In the genomic region with DNA sequence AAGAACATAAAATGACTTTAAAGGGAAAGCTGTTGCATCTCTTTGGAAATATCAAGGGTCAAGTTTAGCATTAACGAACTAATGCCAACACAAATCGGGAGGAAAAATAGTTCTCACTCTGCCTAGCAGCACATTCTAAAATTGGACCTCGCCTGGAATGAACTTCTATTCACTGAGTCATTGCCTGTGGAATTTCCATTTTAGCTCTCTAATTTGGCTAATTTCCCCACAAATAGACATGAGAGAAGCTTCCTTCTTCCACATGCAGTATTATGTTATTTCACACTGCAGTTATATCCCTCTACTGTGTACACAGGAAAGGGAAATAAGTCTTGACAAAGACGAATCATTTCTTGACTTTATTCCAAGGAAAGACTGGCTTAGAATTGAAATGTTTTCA, we compare ENCODE assay signal across 12 cellular contexts. TPM values are rescaled to one million over a fixed set of nuclear protein-coding genes. Genes with fewer than 3 reads are reported as not detected.
DNase-seq lines count a peak whose midpoint lies in the region; ATAC-seq and TF ChIP-seq lines count a peak whose summit lies in the region.
"Had no signal": no experiment of that assay in that cellular context is flagged by ENCODE, and none has a peak within 500 bp of the region (broad histone marks: within the 10 kb centered on the region; RNA-seq: fewer than 3 reads in every experiment).

No MANE protein-coding gene starts in this region.

- no peak overlapping the region for H3K4me3 Mint-ChIP-seq in activated CD4-positive, alpha-beta memory T cell treated with anti-CD3 and anti-CD28 coated beads for 36 hours
- H3K4me3 Mint-ChIP-seq: activated naive CD4-positive, alpha-beta T cell treated with anti-CD3 and anti-CD28 coated beads, Interleukin-2, amount 50 U/mL, for 24 hours had no signal

- DNase-seq in SK-N-SH (no peak), epithelial cell of esophagus (ENCODE audit: low read depth) (peak; percentile 6), left kidney (ENCODE audit: low read depth, low spot score) (peak; percentile 1), thyroid gland (no peak)
- no peak for DNase-seq in stimulated activated naive CD8-positive, alpha-beta T cell treated with anti-CD3 and anti-CD28 coated beads, Interleukin-15, Interleukin-2, amounts not matched to agents 100 U/mL and 50 U/mL, for 24 hours
- DNase-seq in activated CD4-positive, alpha-beta memory T cell treated with anti-CD3 and anti-CD28 coated beads for 36 hours, result no peak
- DNase-seq: NCI-H510A, retina had no signal

- peak overlapping the region in 1 of 2 experiments; percentile 22; a peak in 1 of 4 replicates for H3K27ac ChIP-seq in SK-N-SH (ENCODE audit: low read depth in 2 of 2, low read length in 1 of 2)
- peak overlapping the region in 2 of 3 donors; percentile 10 to 51 for H3K27ac ChIP-seq in thyroid gland
- H3K27ac ChIP-seq: 22Rv1 had no signal

- H3K27ac Mint-ChIP-seq in activated CD4-positive, alpha-beta memory T cell treated with anti-CD3 and anti-CD28 coated beads for 36 hours, result no peak overlapping the region
- H3K27ac Mint-ChIP-seq: activated naive CD4-positive, alpha-beta T cell treated with anti-CD3 and anti-CD28 coated beads, Interleukin-2, amount 50 U/mL, for 24 hours had no signal

- ATAC-seq in SK-N-SH treated with all-trans-retinoic acid at 6 μM for 48 hours, result peak; percentile 40
- ATAC-seq in stimulated activated naive CD8-positive, alpha-beta T cell treated with anti-CD3 and anti-CD28 coated beads, Interleukin-15, Interleukin-2, amounts not matched to agents 100 U/mL and 50 U/mL, for 24 hours, result no peak
- no peak for ATAC-seq in HG03460 (IDR thresholded peaks at IDR 0.05; ENCODE audit: unreplicated experiment)

- no peaks in the 10 kb centered on the region for H3K36me3 ChIP-seq in SK-N-SH (replicated peaks in 1 of 2; ENCODE audit: control insufficient read depth in 1 of 2, insufficient read depth in 2 of 2, low read length in 1 of 2)
- no peaks in the 10 kb centered on the region for H3K36me3 ChIP-seq in thyroid gland

- H3K79me2 ChIP-seq in SK-N-SH (ENCODE audit: insufficient read depth), result peaks cover 12% of the 10 kb centered on the region

- TF ChIP-seq POLR2A in thyroid gland (IDR thresholded peaks at IDR 0.05), result no peak

- no peaks in the 10 kb centered on the region for H3K9me2 ChIP-seq in SK-N-SH

- peaks cover 14% of the 10 kb centered on the region for H3K4me1 Mint-ChIP-seq in activated CD4-positive, alpha-beta memory T cell treated with anti-CD3 and anti-CD28 coated beads for 36 hours (ENCODE audit: low read depth)

- H3K9me3 ChIP-seq in SK-N-SH, result no peaks in the 10 kb centered on the region
- H3K9me3 ChIP-seq in thyroid gland, result no peaks in the 10 kb centered on the region

- H3K4me3 ChIP-seq in SK-N-SH (ENCODE audit: low read depth in 2 of 2, low read length in 1 of 2) (no peak overlapping the region), epithelial cell of esophagus (ENCODE audit: low read length) (no peak overlapping the region), thyroid gland (replicated peaks in 1 of 3) (no peak overlapping the region)

- peaks cover 15% of the 10 kb centered on the region for H3K9me3 Mint-ChIP-seq in activated CD4-positive, alpha-beta memory T cell treated with anti-CD3 and anti-CD28 coated beads for 36 hours

- POLR2A ChIA-PET in SK-N-SH (lab: Yijun Ruan, JAX), result no interaction called here
- POLR2A ChIA-PET in activated CD4-positive, alpha-beta memory T cell treated with anti-CD3 and anti-CD28 coated beads for 36 hours (lab: Charles Lee), result no interaction called here

- H4K20me1 ChIP-seq in SK-N-SH (ENCODE audit: insufficient read depth), result no peaks in the 10 kb centered on the region

- TF ChIP-seq RAD21 in SK-N-SH (IDR thresholded peaks at IDR 0.05; ENCODE audit: low read length), result no peak

- H3K4me2 ChIP-seq in SK-N-SH, result no peak overlapping the region

- intact Hi-C loops in thyroid gland (cut with DNase I), result no loop called here
- intact Hi-C loops in activated CD4-positive, alpha-beta memory T cell treated with anti-CD3 and anti-CD28 coated beads for 36 hours (cut with micrococcal nuclease), result loop anchor here (10.0 kb wide), 1 partner anchor 776 kb away; a partner anchor contains a TSS

- CTCF ChIA-PET in SK-N-SH (lab: Yijun Ruan, JAX), result no interaction called here
- CTCF ChIA-PET in activated CD4-positive, alpha-beta memory T cell treated with anti-CD3 and anti-CD28 coated beads for 36 hours (lab: Charles Lee), result no interaction called here

- TF ChIP-seq EP300 in SK-N-SH (IDR thresholded peaks at IDR 0.05; ENCODE audit: borderline replicate concordance in 1 of 2, low read depth in 1 of 2, low read length in 1 of 2), result no peak

- TF ChIP-seq CTCF in SK-N-SH (IDR thresholded peaks at IDR 0.05) (no peak), epithelial cell of esophagus (IDR thresholded peaks at IDR 0.05; ENCODE audit: insufficient read depth, low read depth, low read length, missing control alignments) (no peak), thyroid gland (IDR thresholded peaks at IDR 0.05) (no peak)

- no peaks in the 10 kb centered on the region for H3K27me3 Mint-ChIP-seq in activated CD4-positive, alpha-beta memory T cell treated with anti-CD3 and anti-CD28 coated beads for 36 hours
- H3K27me3 Mint-ChIP-seq: activated naive CD4-positive, alpha-beta T cell treated with anti-CD3 and anti-CD28 coated beads, Interleukin-2, amount 50 U/mL, for 24 hours had no signal

- H3K9ac ChIP-seq in SK-N-SH, result no peak overlapping the region

- no peaks in the 10 kb centered on the region; a peak in 2 of 4 replicates for H3K4me1 ChIP-seq in SK-N-SH (ENCODE audit: control insufficient read depth in 1 of 2, insufficient read depth in 2 of 2, low read depth in 1 of 2, low read length in 1 of 2)
- H3K4me1 ChIP-seq in thyroid gland, result peaks cover 0 to 3% of the 10 kb centered on the region in 2 donors

- H3F3A ChIP-seq in SK-N-SH (replicated peaks; ENCODE audit: insufficient read depth), result peaks cover 7% of the 10 kb centered on the region

- H3K27me3 ChIP-seq in SK-N-SH (ENCODE audit: insufficient read depth), result no peaks in the 10 kb centered on the region
- no peaks in the 10 kb centered on the region for H3K27me3 ChIP-seq in thyroid gland

- H3K36me3 Mint-ChIP-seq in activated CD4-positive, alpha-beta memory T cell treated with anti-CD3 and anti-CD28 coated beads for 36 hours, result peaks cover 9% of the 10 kb centered on the region

- no peak overlapping the region for H2AFZ ChIP-seq in SK-N-SH (ENCODE audit: low read depth)

- WGBS in SK-N-SH (ENCODE audit: low lambda C conversion rate), result 32% methylated on average over 4 of the region's 4 CpGs
- 56 to 67% methylated on average over 4 of the region's 4 CpGs for WGBS in thyroid gland, 2 donors

TF ChIP-seq in SK-N-SH treated with all-trans-retinoic acid at 6 μM for 48 hours, 23 proteins besides CTCF, POLR2A, EP300 and RAD21 (continues in another document):
- TF ChIP-seq ARNTL (CRISPR knock-in tag; IDR thresholded peaks at IDR 0.05; ENCODE audit: borderline replicate concordance, low read depth) (no peak), PPARA (CRISPR knock-in tag; IDR thresholded peaks at IDR 0.05; ENCODE audit: borderline replicate concordance) (no peak), ZNF70 (CRISPR knock-in tag; IDR thresholded peaks at IDR 0.05) (no peak), ZC3H10 (CRISPR knock-in tag; IDR thresholded peaks at IDR 0.05) (no peak), RARB (CRISPR knock-in tag; IDR thresholded peaks at IDR 0.05) (no peak), SNAI2 (CRISPR knock-in tag; IDR thresholded peaks at IDR 0.05) (no peak), OSR1 (CRISPR knock-in tag; IDR thresholded peaks at IDR 0.05) (no peak), ZNF8 (CRISPR knock-in tag; IDR thresholded peaks at IDR 0.05) (no peak), BACH2 (CRISPR knock-in tag; IDR thresholded peaks at IDR 0.05; ENCODE audit: borderline replicate concordance) (no peak), TOX (CRISPR knock-in tag; IDR thresholded peaks at IDR 0.05; ENCODE audit: borderline replicate concordance) (no peak)

TF ChIP-seq in SK-N-SH, 30 proteins besides CTCF, POLR2A, EP300 and RAD21 (continues in another document):
- TF ChIP-seq, protein P1, sequence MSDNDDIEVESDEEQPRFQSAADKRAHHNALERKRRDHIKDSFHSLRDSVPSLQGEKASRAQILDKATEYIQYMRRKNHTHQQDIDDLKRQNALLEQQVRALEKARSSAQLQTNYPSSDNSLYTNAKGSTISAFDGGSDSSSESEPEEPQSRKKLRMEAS (IDR thresholded peaks at IDR 0.05; ENCODE audit: low read depth), result no peak
- TF ChIP-seq FOXM1 (IDR thresholded peaks at IDR 0.05; ENCODE audit: low read depth) (no peak), POLR2AphosphoS5 (IDR thresholded peaks at IDR 0.05; ENCODE audit: low read depth, low read length) (no peak)
- TF ChIP-seq, protein P2, sequence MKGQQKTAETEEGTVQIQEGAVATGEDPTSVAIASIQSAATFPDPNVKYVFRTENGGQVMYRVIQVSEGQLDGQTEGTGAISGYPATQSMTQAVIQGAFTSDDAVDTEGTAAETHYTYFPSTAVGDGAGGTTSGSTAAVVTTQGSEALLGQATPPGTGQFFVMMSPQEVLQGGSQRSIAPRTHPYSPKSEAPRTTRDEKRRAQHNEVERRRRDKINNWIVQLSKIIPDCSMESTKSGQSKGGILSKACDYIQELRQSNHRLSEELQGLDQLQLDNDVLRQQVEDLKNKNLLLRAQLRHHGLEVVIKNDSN (IDR thresholded peaks at IDR 0.05; ENCODE audit: borderline replicate concordance, low read depth), result no peak

RNA-seq across cellular contexts. Expression of a gene that starts 9.3 kb away (rescaled TPM):
- polyA plus RNA-seq in SK-N-SH (2012; rRNA removed), result 0.84 and 0.86 TPM in 2 replicates
- polyA plus RNA-seq in SK-N-SH (2012; cell fraction: cytosol; rRNA removed), result 0.66 and 0.88 TPM in 2 replicates
- polyA plus RNA-seq in SK-N-SH (2012; cell fraction: nucleus; rRNA removed), result 1.2 and 1.3 TPM in 2 replicates
- 10 to 100 TPM; 10.9 to 16.3 (median 12.2) TPM for total RNA-seq in thyroid gland
- 1 to 10 TPM; 2.7 to 3.4 TPM for total RNA-seq in activated CD4-positive, alpha-beta memory T cell treated with anti-CD3 and anti-CD28 coated beads for 36 hours

Comparison
In these comparisons a context has a peak if more than half of its experiments do, and no peak if none do; other contexts are left out.
1. DNase-seq: peak in epithelial cell of esophagus (single experiment) and left kidney (single experiment); none in SK-N-SH (single experiment), thyroid gland (0 of 2), stimulated activated naive CD8-positive, alpha-beta T cell treated with anti-CD3 and anti-CD28 coated beads, Interleukin-15, Interleukin-2, amounts not matched to agents 100 U/mL and 50 U/mL, for 24 hours (single experiment) and activated CD4-positive, alpha-beta memory T cell treated with anti-CD3 and anti-CD28 coated beads for 36 hours (single experiment).